ENCODE assay signal across 20 cellular contexts in genomic region chr1:244165021-244165420, GRCh38.
"Had no signal": no experiment of that assay in that cellular context is flagged by ENCODE, and none has a peak within 500 bp of the region (broad histone marks: within the 10 kb centered on the region; RNA-seq: fewer than 3 reads in every experiment).

No MANE protein-coding gene starts in this region.

- DNase-seq: activated T-cell treated with anti-CD3 and anti-CD28 coated beads, Interleukin-2, amount 50 U/mL, for 24 hours; adrenal gland; central memory CD4-positive, alpha-beta T cell; dermis blood vessel endothelial cell; effector CD8-positive, alpha-beta T cell; foreskin melanocyte; glutamatergic neuron; immature natural killer cell; left ventricle myocardium superior; naive B cell; nucleus accumbens; sigmoid colon; spleen; stimulated activated CD4-positive, alpha-beta T cell treated with anti-CD3 and anti-CD28 coated beads, Interleukin-4, amount 100 ng/mL, for 1 hour; stimulated activated naive CD4-positive, alpha-beta T cell; T-cell; testis had no signal

- H3K36me3 ChIP-seq: adrenal gland, ascending aorta, sigmoid colon, spleen had no signal

- H3K4me1 ChIP-seq: ascending aorta, testis had no signal

- H3K27me3 ChIP-seq: adrenal gland, ascending aorta, hepatocyte, sigmoid colon, spleen, testis had no signal

- H3K9me3 ChIP-seq: adrenal gland, ascending aorta, sigmoid colon, spleen, testis had no signal

- H3K4me3 ChIP-seq: adrenal gland, ascending aorta, hepatocyte, sigmoid colon, spleen, testis had no signal

- ATAC-seq: activated T-helper 17 cell treated with anti-CD3 and anti-CD28 coated beads, Interleukin-2, amount 50 U/mL, for 72 hours; T-cell had no signal
